In genomic region chr7:21771906-21772610, GRCh38 we compare ENCODE assay signal across 12 cellular contexts.
DNase-seq lines count a peak whose midpoint lies in the region; ATAC-seq and TF ChIP-seq lines count a peak whose summit lies in the region.
"Had no signal": no experiment of that assay in that cellular context is flagged by ENCODE, and none has a peak within 500 bp of the region (broad histone marks: within the 10 kb centered on the region; RNA-seq: fewer than 3 reads in every experiment).

No MANE protein-coding gene starts in this region.

- DNase-seq in DMS 273 (lab: John Stamatoyannopoulos, UW; ENCODE audit: unreplicated experiment) (peak; percentile 13), DMS 273 treated with DMSO at 0.1 percent for 48 hours (lab: John Stamatoyannopoulos, UW) (no peak), NCI-H2227 treated with DMSO at 0.1 percent for 48 hours (lab: John Stamatoyannopoulos, UW) (peak; percentile 79), epithelial cell of esophagus (ENCODE audit: low read depth) (peak; percentile 63), neural crest cell (ENCODE audit: low read depth, low spot score) (peak; percentile 4), kidney glomerular epithelial cell (lab: John Stamatoyannopoulos, UW) (no peak)
- DNase-seq in stimulated activated CD8-positive, alpha-beta memory T cell treated with anti-CD3 and anti-CD28 coated beads, Interleukin-4, amount 100 ng/mL, for 48 hours: no peak
- DNase-seq: kidney; MG63; stimulated activated naive CD4-positive, alpha-beta T cell treated with Interleukin-2 at 50 U/mL for 16 hours had no signal

- peaks cover 51% of the 10 kb centered on the region for H3K4me1 Mint-ChIP-seq in neural crest cell

- no peak for TF ChIP-seq CTCF in epithelial cell of esophagus (IDR thresholded peaks at IDR 0.05; ENCODE audit: insufficient read depth, low read depth, low read length, missing control alignments)
- TF ChIP-seq CTCF in neural crest cell (conservative IDR thresholded peaks at IDR 0.05): no peak

- peaks cover 5% of the 10 kb centered on the region for H3K9me3 Mint-ChIP-seq in neural crest cell
- H3K9me3 Mint-ChIP-seq: T-helper 1 cell treated with Interleukin-12 subunit alpha and Interleukin-12 subunit beta and Interleukin-4 antibody, amounts not matched to agents 30 μg/mL and 1 μg/mL, for 36 hours had no signal

- ATAC-seq in GM19455 (IDR thresholded peaks at IDR 0.05; ENCODE audit: unreplicated experiment): no peak

- H3K4me3 Mint-ChIP-seq in neural crest cell: peak overlapping the region; percentile 28
- H3K4me3 Mint-ChIP-seq: T-helper 1 cell treated with Interleukin-12 subunit alpha and Interleukin-12 subunit beta and Interleukin-4 antibody, amounts not matched to agents 30 μg/mL and 1 μg/mL, for 36 hours had no signal

- no peaks in the 10 kb centered on the region for H3K27me3 Mint-ChIP-seq in neural crest cell (ENCODE audit: low read depth)

- H3K27ac Mint-ChIP-seq in neural crest cell (ENCODE audit: unreplicated experiment): peak overlapping the region; percentile 79

- no peaks in the 10 kb centered on the region for H3K36me3 Mint-ChIP-seq in neural crest cell (ENCODE audit: low read depth)

- no peak overlapping the region for H3K4me3 ChIP-seq in epithelial cell of esophagus (ENCODE audit: low read length)
- H3K4me3 ChIP-seq: MG63 had no signal

Comparison
In these comparisons a context has a peak if more than half of its experiments do, and no peak if none do; other contexts are left out.
1. DNase-seq: peak in DMS 273 (single experiment), NCI-H2227 treated with DMSO at 0.1 percent for 48 hours (single experiment), epithelial cell of esophagus (single experiment) and neural crest cell (single experiment); none in DMS 273 treated with DMSO at 0.1 percent for 48 hours (single experiment), stimulated activated CD8-positive, alpha-beta memory T cell treated with anti-CD3 and anti-CD28 coated beads, Interleukin-4, amount 100 ng/mL, for 48 hours (single experiment) and kidney glomerular epithelial cell (single experiment).